Comparison of ENCODE assay signal across 27 cellular contexts in genomic region chr1:21003281-21003680, GRCh38.
"Had no signal": no experiment of that assay in that cellular context is flagged by ENCODE, and none has a peak within 500 bp of the region (broad histone marks: within the 10 kb centered on the region; RNA-seq: fewer than 3 reads in every experiment).

No MANE protein-coding gene starts in this region.

- H3K36me3 ChIP-seq: gastrocnemius medialis, lower lobe of right lung had no signal

- H3K9me3 Mint-ChIP-seq: mesothelial cell of epicardium had no signal

- FAIRE-seq: colon, endometrium, islet of Langerhans, keratinocyte had no signal

- H3K27ac ChIP-seq: coronary artery, dorsolateral prefrontal cortex, epithelial cell of prostate, esophagus squamous epithelium, heart right ventricle, left lung, lower lobe of right lung had no signal

- H3K27me3 ChIP-seq: dorsolateral prefrontal cortex, esophagus squamous epithelium, gastrocnemius medialis, heart right ventricle, left lung had no signal

- DNase-seq: dermis blood vessel endothelial cell; dorsolateral prefrontal cortex; effector CD4-positive, alpha-beta T cell; effector memory CD4-positive, alpha-beta T cell; erythroblast; esophagus squamous epithelium; foreskin fibroblast; foreskin melanocyte; gastrocnemius medialis; glutamatergic neuron; head of caudate nucleus; heart right ventricle; hippocampal formation; left cardiac atrium; left lung; left ventricle myocardium superior; lower lobe of right lung; mesenchymal stem cell; mucosa of descending colon had no signal

- H3K36me3 Mint-ChIP-seq: mesothelial cell of epicardium had no signal

- H3K4me1 ChIP-seq: esophagus squamous epithelium, lower lobe of right lung had no signal

- H3K9me3 ChIP-seq: esophagus squamous epithelium, gastrocnemius medialis, heart right ventricle, left lung, lower lobe of right lung, mucosa of descending colon had no signal

- H3K4me3 ChIP-seq: coronary artery, dorsolateral prefrontal cortex, esophagus squamous epithelium, gastrocnemius medialis, heart right ventricle, left lung, lower lobe of right lung, mucosa of descending colon had no signal

- H3K27ac Mint-ChIP-seq: mesothelial cell of epicardium had no signal

- H3K4me3 Mint-ChIP-seq: mesothelial cell of epicardium had no signal

- ATAC-seq: esophagus mucosa, gastrocnemius medialis, heart right ventricle, left cardiac atrium, left lung, left ventricle myocardium superior, lower lobe of right lung, mucosa of descending colon had no signal
